ENCODE assay signal across 2 cellular contexts in the genomic region with DNA sequence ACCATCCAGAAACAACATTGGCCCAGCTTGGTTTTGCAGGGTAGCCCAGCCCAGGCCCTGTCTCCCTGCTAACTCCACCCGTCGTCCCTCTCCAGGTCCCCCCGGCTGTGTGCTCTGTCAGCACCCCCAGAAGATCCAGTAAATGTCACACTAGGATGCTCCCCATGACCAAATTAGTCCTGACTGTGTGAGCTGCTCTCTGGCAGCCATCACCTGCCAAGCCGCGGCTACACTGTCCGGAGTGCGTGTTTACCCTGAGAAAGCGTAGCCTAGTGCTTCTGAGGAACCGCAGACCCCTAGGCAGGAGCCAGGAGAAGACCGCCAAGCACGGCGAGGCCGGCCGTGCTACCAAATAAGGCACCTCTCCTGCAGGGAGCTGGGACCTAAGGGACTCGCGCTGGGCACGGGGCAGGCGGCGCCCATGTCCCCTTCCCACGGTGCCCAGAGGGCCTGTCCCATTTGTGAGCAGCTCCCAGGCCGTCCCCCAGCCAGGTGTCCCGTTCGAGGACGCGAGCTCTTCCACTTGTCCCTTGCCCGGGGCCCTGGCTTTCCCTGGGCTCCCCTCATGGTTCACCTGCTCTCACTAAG.
TF ChIP-seq lines count a peak whose summit lies in the region.

No MANE protein-coding gene starts in this region.

TF ChIP-seq in HepG2, 621 proteins besides CTCF, POLR2A, EP300 and RAD21:
- TF ChIP-seq RFXANK (CRISPR knock-in tag; IDR thresholded peaks at IDR 0.05) (no peak), ZFP36L2 (CRISPR knock-in tag; IDR thresholded peaks at IDR 0.05) (no peak), ZNF101 (CRISPR knock-in tag; IDR thresholded peaks at IDR 0.05; ENCODE audit: borderline replicate concordance, low read depth) (no peak)
- TF ChIP-seq, protein P1, sequence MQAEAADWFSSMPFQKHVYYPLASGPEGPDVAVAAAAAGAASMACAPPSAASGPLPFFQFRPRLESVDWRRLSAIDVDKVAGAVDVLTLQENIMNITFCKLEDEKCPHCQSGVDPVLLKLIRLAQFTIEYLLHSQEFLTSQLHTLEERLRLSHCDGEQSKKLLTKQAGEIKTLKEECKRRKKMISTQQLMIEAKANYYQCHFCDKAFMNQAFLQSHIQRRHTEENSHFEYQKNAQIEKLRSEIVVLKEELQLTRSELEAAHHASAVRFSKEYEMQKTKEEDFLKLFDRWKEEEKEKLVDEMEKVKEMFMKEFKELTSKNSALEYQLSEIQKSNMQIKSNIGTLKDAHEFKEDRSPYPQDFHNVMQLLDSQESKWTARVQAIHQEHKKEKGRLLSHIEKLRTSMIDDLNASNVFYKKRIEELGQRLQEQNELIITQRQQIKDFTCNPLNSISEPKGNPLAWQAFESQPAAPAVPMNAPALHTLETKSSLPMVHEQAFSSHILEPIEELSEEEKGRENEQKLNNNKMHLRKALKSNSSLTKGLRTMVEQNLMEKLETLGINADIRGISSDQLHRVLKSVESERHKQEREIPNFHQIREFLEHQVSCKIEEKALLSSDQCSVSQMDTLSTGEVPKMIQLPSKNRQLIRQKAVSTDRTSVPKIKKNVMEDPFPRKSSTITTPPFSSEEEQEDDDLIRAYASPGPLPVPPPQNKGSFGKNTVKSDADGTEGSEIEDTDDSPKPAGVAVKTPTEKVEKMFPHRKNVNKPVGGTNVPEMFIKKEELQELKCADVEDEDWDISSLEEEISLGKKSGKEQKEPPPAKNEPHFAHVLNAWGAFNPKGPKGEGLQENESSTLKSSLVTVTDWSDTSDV (CRISPR knock-in tag; IDR thresholded peaks at IDR 0.05): no peak
TF ChIP-seq in HepG2: peak in this region for 0.

TF ChIP-seq in HEK293T, 16 proteins besides CTCF, POLR2A, EP300 and RAD21:
- TF ChIP-seq CTBP1 (IDR thresholded peaks at IDR 0.05; ENCODE audit: borderline replicate concordance): no peak
- no peak for TF ChIP-seq FOXA1 (IDR thresholded peaks at IDR 0.05)
- TF ChIP-seq TARDBP (IDR thresholded peaks at IDR 0.05): no peak
- no peak for TF ChIP-seq FOXK2 (IDR thresholded peaks at IDR 0.05)
- no peak for TF ChIP-seq SP1 (IDR thresholded peaks at IDR 0.05)
- no peak for TF ChIP-seq FOXM1 (IDR thresholded peaks at IDR 0.05; ENCODE audit: borderline replicate concordance)
- TF ChIP-seq NFRKB (IDR thresholded peaks at IDR 0.05): no peak
- TF ChIP-seq HDGF (IDR thresholded peaks at IDR 0.05; ENCODE audit: borderline replicate concordance): no peak
- no peak for TF ChIP-seq ARNT (IDR thresholded peaks at IDR 0.05)
- TF ChIP-seq LEF1 (IDR thresholded peaks at IDR 0.05; ENCODE audit: borderline replicate concordance): no peak
- TF ChIP-seq SUZ12 (IDR thresholded peaks at IDR 0.05): no peak
- TF ChIP-seq ELF4 (IDR thresholded peaks at IDR 0.05): no peak
- TF ChIP-seq ZNF384 (IDR thresholded peaks at IDR 0.05): no peak
- TF ChIP-seq BHLHE40 (IDR thresholded peaks at IDR 0.05; ENCODE audit: borderline replicate concordance): no peak
- TF ChIP-seq, protein P2, sequence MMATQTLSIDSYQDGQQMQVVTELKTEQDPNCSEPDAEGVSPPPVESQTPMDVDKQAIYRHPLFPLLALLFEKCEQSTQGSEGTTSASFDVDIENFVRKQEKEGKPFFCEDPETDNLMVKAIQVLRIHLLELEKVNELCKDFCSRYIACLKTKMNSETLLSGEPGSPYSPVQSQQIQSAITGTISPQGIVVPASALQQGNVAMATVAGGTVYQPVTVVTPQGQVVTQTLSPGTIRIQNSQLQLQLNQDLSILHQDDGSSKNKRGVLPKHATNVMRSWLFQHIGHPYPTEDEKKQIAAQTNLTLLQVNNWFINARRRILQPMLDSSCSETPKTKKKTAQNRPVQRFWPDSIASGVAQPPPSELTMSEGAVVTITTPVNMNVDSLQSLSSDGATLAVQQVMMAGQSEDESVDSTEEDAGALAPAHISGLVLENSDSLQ (IDR thresholded peaks at IDR 0.05): no peak
- TF ChIP-seq L3MBTL2 (conservative IDR thresholded peaks at IDR 0.05): no peak
TF ChIP-seq in HEK293T: peak in this region for 0.
